10 cellular contexts compared by ENCODE assay signal in the genomic region with DNA sequence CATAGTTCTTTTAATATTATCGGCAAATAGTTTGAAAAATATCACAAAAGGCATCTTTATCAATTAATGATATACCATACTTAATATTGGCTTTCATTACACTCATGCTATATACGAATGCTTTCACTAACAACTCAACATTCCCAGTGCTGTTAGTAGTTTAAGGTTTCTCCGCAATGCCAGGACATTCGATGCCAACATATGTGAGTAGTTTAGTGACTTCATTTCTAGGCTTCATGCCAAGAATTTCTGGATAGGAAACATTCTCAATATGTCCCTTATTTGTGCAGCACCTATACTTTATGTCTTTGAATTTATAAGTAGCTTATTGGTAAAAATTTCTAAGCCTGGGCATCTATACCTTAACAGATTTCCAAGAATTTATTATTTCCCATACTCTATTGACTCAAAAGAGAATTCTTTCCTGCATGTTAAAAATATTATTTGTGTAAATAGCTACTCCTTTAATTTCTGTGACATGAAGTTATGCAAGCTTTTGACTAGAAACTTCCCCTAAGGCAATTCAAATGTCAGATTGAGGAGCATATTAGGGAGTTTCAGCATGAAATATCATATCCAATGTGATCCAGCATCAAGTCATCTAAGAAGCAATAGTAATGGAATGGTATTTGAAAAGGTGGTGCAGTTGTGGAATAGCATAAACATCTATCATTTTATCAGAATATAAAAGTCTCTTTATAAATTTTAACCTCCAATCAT.
DNase-seq lines count a peak whose midpoint lies in the region; ATAC-seq, FAIRE-seq and TF ChIP-seq lines count a peak whose summit lies in the region.
"Had no signal": no experiment of that assay in that cellular context is flagged by ENCODE, and none has a peak within 500 bp of the region (broad histone marks: within the 10 kb centered on the region; RNA-seq: fewer than 3 reads in every experiment).

No MANE protein-coding gene starts in this region.

- peak; percentile 63 to 86 (median 78) for ATAC-seq in pancreas
- no peak for ATAC-seq in activated naive CD8-positive, alpha-beta T cell treated with anti-CD3 and anti-CD28 coated beads, Interleukin-2, amount 50 U/mL, for 24 hours

- H3K36me3 Mint-ChIP-seq in activated naive CD8-positive, alpha-beta T cell treated with anti-CD3 and anti-CD28 coated beads, Interleukin-2, amount 50 U/mL, for 24 hours (ENCODE audit: low read depth) = peaks cover 6% of the 10 kb centered on the region

- intact Hi-C loops in pancreas (cut with DNase I) = no loop called here
- intact Hi-C loops in kidney (cut with DNase I) = no loop called here

- DNase-seq in GM03348 (ENCODE audit: low spot score) (peak; percentile 67), NCI-H2196 treated with DMSO at 0.1 percent for 48 hours (lab: John Stamatoyannopoulos, UW; ENCODE audit: unreplicated experiment) (peak; percentile 46), cerebellar cortex (ENCODE audit: low spot score) (peak; percentile 82), pancreas (no peak), HAP-1 (ENCODE audit: low spot score in 2 of 2) (no peak), kidney (no peak)
- no peak for DNase-seq in activated naive CD4-positive, alpha-beta T cell (lab: John Stamatoyannopoulos, UW)
- no peak for DNase-seq in activated naive CD8-positive, alpha-beta T cell treated with anti-CD3 and anti-CD28 coated beads, Interleukin-2, amount 50 U/mL, for 24 hours
- DNase-seq: activated CD4-positive, alpha-beta T cell treated with anti-CD3 and anti-CD28 coated beads for 1 hour had no signal

- H3K27ac ChIP-seq in pancreas (no peak overlapping the region), kidney (ENCODE audit: low read depth in 2 of 2, low read length in 2 of 2) (no peak overlapping the region)
- H3K27ac ChIP-seq: ascending aorta had no signal

- H3K9ac ChIP-seq in kidney (ENCODE audit: low read length in 2 of 2) = no peak overlapping the region

- FAIRE-seq in pancreas (lab: Jason Lieb, UNC) (no peak), kidney (lab: Jason Lieb, UNC) (no peak)

- H3K9me3 Mint-ChIP-seq in activated naive CD8-positive, alpha-beta T cell treated with anti-CD3 and anti-CD28 coated beads, Interleukin-2, amount 50 U/mL, for 24 hours = peaks cover 22% of the 10 kb centered on the region

- H3K27me3 ChIP-seq in pancreas = no peaks in the 10 kb centered on the region
- H3K27me3 ChIP-seq in HAP-1 (ENCODE audit: low read depth) = no peaks in the 10 kb centered on the region
- H3K27me3 ChIP-seq: ascending aorta had no signal

- 13% methylated on average over 4 of the region's 4 CpGs for WGBS in pancreas, 2 donors

- H3K9me3 ChIP-seq in pancreas = no peaks in the 10 kb centered on the region
- no peaks in the 10 kb centered on the region for H3K9me3 ChIP-seq in HAP-1
- H3K9me3 ChIP-seq in kidney (ENCODE audit: control insufficient read depth in 1 of 2, low read length in 2 of 2) = peaks cover 0 to 8% of the 10 kb centered on the region in 2 donors
- H3K9me3 ChIP-seq: ascending aorta had no signal

- H3K36me3 ChIP-seq in pancreas (no peaks in the 10 kb centered on the region), HAP-1 (replicated peaks) (no peaks in the 10 kb centered on the region), kidney (ENCODE audit: control insufficient read depth in 1 of 2, insufficient read depth in 2 of 2, low read length in 2 of 2) (no peaks in the 10 kb centered on the region)
- H3K36me3 ChIP-seq: ascending aorta had no signal

- H3K4me1 Mint-ChIP-seq in activated naive CD8-positive, alpha-beta T cell treated with anti-CD3 and anti-CD28 coated beads, Interleukin-2, amount 50 U/mL, for 24 hours = no peaks in the 10 kb centered on the region

- no peak overlapping the region for H3K27ac Mint-ChIP-seq in activated naive CD8-positive, alpha-beta T cell treated with anti-CD3 and anti-CD28 coated beads, Interleukin-2, amount 50 U/mL, for 24 hours

- no peak overlapping the region for H3K4me3 ChIP-seq in pancreas
- no peak overlapping the region for H3K4me3 ChIP-seq in HAP-1
- no peak overlapping the region for H3K4me3 ChIP-seq in kidney (ENCODE audit: low read length in 2 of 2)
- H3K4me3 ChIP-seq: ascending aorta had no signal

- TF ChIP-seq CTCF in pancreas (IDR thresholded peaks at IDR 0.05) (no peak), kidney (IDR thresholded peaks at IDR 0.05; ENCODE audit: borderline replicate concordance, extremely low read depth, insufficient read depth) (no peak)

- H3K4me1 ChIP-seq in pancreas (peaks cover 0 to 8% (median 0%) of the 10 kb centered on the region in 3 donors), HAP-1 (peaks cover 3% of the 10 kb centered on the region; the same call in 1 of the 2 replicates), kidney (ENCODE audit: control insufficient read depth in 1 of 2, insufficient read depth in 1 of 2, low read depth in 1 of 2, low read length in 2 of 2) (no peaks in the 10 kb centered on the region)
- H3K4me1 ChIP-seq: ascending aorta had no signal

- in situ Hi-C loops in HAP-1 (cut with MboI; ENCODE audit: low sequenced_read_pairs) = no loop called here

- H3K27me3 Mint-ChIP-seq in activated naive CD8-positive, alpha-beta T cell treated with anti-CD3 and anti-CD28 coated beads, Interleukin-2, amount 50 U/mL, for 24 hours = no peaks in the 10 kb centered on the region

- H3K4me3 Mint-ChIP-seq in activated naive CD8-positive, alpha-beta T cell treated with anti-CD3 and anti-CD28 coated beads, Interleukin-2, amount 50 U/mL, for 24 hours = no peak overlapping the region

Comparison
In these comparisons a context has a peak if more than half of its experiments do, and no peak if none do; other contexts are left out.
1. DNase-seq: peak in GM03348 (single experiment), NCI-H2196 treated with DMSO at 0.1 percent for 48 hours (single experiment) and cerebellar cortex (single experiment); none in pancreas (0 of 6), activated naive CD4-positive, alpha-beta T cell (0 of 4), HAP-1 (0 of 2), kidney (single experiment) and activated naive CD8-positive, alpha-beta T cell treated with anti-CD3 and anti-CD28 coated beads, Interleukin-2, amount 50 U/mL, for 24 hours (single experiment).